25 cellular contexts compared by ENCODE assay signal in genomic region chr3:159739166-159739565, GRCh38.
DNase-seq lines count a peak whose midpoint lies in the region; ATAC-seq, FAIRE-seq and TF ChIP-seq lines count a peak whose summit lies in the region.
"Had no signal": no experiment of that assay in that cellular context is flagged by ENCODE, and none has a peak within 500 bp of the region (broad histone marks: within the 10 kb centered on the region; RNA-seq: fewer than 3 reads in every experiment).

No MANE protein-coding gene starts in this region.

- H3K27ac Mint-ChIP-seq in GM23338 (no peak overlapping the region), mesothelial cell of epicardium (peak overlapping the region; percentile 41), immature natural killer cell (no peak overlapping the region)
- H3K27ac Mint-ChIP-seq: CD14-positive monocyte; CD4-positive, alpha-beta memory T cell; CD4-positive, CD25-positive, alpha-beta regulatory T cell; CD8-positive, alpha-beta memory T cell had no signal

- TF ChIP-seq CTCF in liver (IDR thresholded peaks at IDR 0.05; ENCODE audit: low read depth, low read length, missing input control) (no peak), HepG2 (CRISPR knock-in tag; IDR thresholded peaks at IDR 0.05) (no peak), GM23338 (conservative IDR thresholded peaks at IDR 0.05; ENCODE audit: low read depth in 2 of 2) (no peak), mesothelial cell of epicardium (IDR thresholded peaks at IDR 0.05; ENCODE audit: unreplicated experiment) (no peak)

- 32% methylated on average over 1 of the region's 1 CpG for WGBS in liver
- WGBS in HepG2 (ENCODE audit: low lambda C conversion rate) = 0% methylated on average over 1 of the region's 1 CpG

- H3K36me3 Mint-ChIP-seq in GM23338 (ENCODE audit: low read depth) (no peaks in the 10 kb centered on the region), mesothelial cell of epicardium (peaks cover 13% of the 10 kb centered on the region), immature natural killer cell (no peaks in the 10 kb centered on the region)
- H3K36me3 Mint-ChIP-seq: CD14-positive monocyte; CD4-positive, alpha-beta memory T cell; CD4-positive, CD25-positive, alpha-beta regulatory T cell; CD8-positive, alpha-beta memory T cell had no signal

- peak in 1 of 2 donors; percentile 9 for TF ChIP-seq RAD21 in liver (IDR thresholded peaks at IDR 0.05)
- TF ChIP-seq RAD21 in HepG2 (CRISPR knock-in tag; IDR thresholded peaks at IDR 0.05) = no peak

- H3K4me3 Mint-ChIP-seq in GM23338 (no peak overlapping the region), mesothelial cell of epicardium (no peak overlapping the region), immature natural killer cell (no peak overlapping the region)
- H3K4me3 Mint-ChIP-seq: CD14-positive monocyte; CD4-positive, alpha-beta memory T cell; CD4-positive, CD25-positive, alpha-beta regulatory T cell; CD8-positive, alpha-beta memory T cell had no signal

- CTCF ChIA-PET in HepG2 (lab: Yijun Ruan, JAX; ENCODE audit: low intra/inter-chr PET ratio, low total read pairs) = no interaction called here

- H3K27me3 ChIP-seq in liver (ENCODE audit: control insufficient read depth in 4 of 4, insufficient read depth in 4 of 4, low read length in 3 of 4) (no peaks in the 10 kb centered on the region), HepG2 (ENCODE audit: control insufficient read depth in 1 of 2, insufficient read depth in 2 of 2, low read length in 2 of 2) (no peaks in the 10 kb centered on the region; a peak in 1 of 5 replicates), GM23338 (ENCODE audit: insufficient read depth) (no peaks in the 10 kb centered on the region)
- H3K27me3 ChIP-seq: BE2C, BLaER1 had no signal

- peaks cover 25% of the 10 kb centered on the region for H3K4me1 Mint-ChIP-seq in GM23338
- peaks cover 35% of the 10 kb centered on the region for H3K4me1 Mint-ChIP-seq in mesothelial cell of epicardium
- H3K4me1 Mint-ChIP-seq in immature natural killer cell = no peaks in the 10 kb centered on the region
- H3K4me1 Mint-ChIP-seq: CD14-positive monocyte; CD4-positive, alpha-beta memory T cell; CD8-positive, alpha-beta memory T cell had no signal

- H3K4me3 ChIP-seq in liver (ENCODE audit: low read depth in 1 of 3, low read length in 3 of 3) (no peak overlapping the region), HepG2 (replicated peaks in 1 of 3; ENCODE audit: insufficient read depth in 1 of 3, low read depth in 2 of 3, low read length in 3 of 3) (no peak overlapping the region), GM23338 (no peak overlapping the region)
- H3K4me3 ChIP-seq: BLaER1 had no signal

- H3K27ac ChIP-seq in liver (ENCODE audit: low read depth in 1 of 2, low read length in 2 of 2) (no peak overlapping the region), HepG2 (ENCODE audit: extremely low read length, insufficient read depth, low read length) (no peak overlapping the region), GM23338 (ENCODE audit: low read depth) (no peak overlapping the region)
- H3K27ac ChIP-seq: 22Rv1, BLaER1 had no signal

- H3K9me3 Mint-ChIP-seq in GM23338 (no peaks in the 10 kb centered on the region), mesothelial cell of epicardium (peaks cover 4% of the 10 kb centered on the region), immature natural killer cell (peaks cover 0 to 3% (median 0%) of the 10 kb centered on the region in 6 donors)
- H3K9me3 Mint-ChIP-seq: CD4-positive, CD25-positive, alpha-beta regulatory T cell had no signal

- H3K36me3 ChIP-seq in liver (ENCODE audit: control insufficient read depth in 4 of 4, insufficient read depth in 3 of 4, low read depth in 1 of 4, low read length in 3 of 4) = no peaks in the 10 kb centered on the region
- H3K36me3 ChIP-seq in HepG2 (replicated peaks in 1 of 2; ENCODE audit: control insufficient read depth in 1 of 2, insufficient read depth in 2 of 2, low read length in 2 of 2) = no peaks in the 10 kb centered on the region
- H3K36me3 ChIP-seq in GM23338 (ENCODE audit: insufficient read depth) = no peaks in the 10 kb centered on the region
- H3K36me3 ChIP-seq: BE2C, BLaER1 had no signal

- peaks cover 4% of the 10 kb centered on the region for H3K27me3 Mint-ChIP-seq in GM23338 (ENCODE audit: insufficient read depth, low read depth, poor library complexity)
- H3K27me3 Mint-ChIP-seq in mesothelial cell of epicardium (ENCODE audit: low read depth) = no peaks in the 10 kb centered on the region
- peaks cover 0 to 4% (median 0%) of the 10 kb centered on the region in 3 donors for H3K27me3 Mint-ChIP-seq in immature natural killer cell (ENCODE audit: low read depth in 3 of 3)

- TF ChIP-seq EP300 in HepG2 (IDR thresholded peaks at IDR 0.05; ENCODE audit: low read depth in 2 of 2, low read length in 2 of 2) (no peak), HepG2 (CRISPR knock-in tag; IDR thresholded peaks at IDR 0.05; ENCODE audit: borderline replicate concordance) (no peak)

- H3K4me2 ChIP-seq in HepG2 (ENCODE audit: low read depth, low read length) (no peak overlapping the region), GM23338 (peak overlapping the region; percentile 11; the same call in 1 of the 2 replicates)
- H3K4me2 ChIP-seq: BLaER1 had no signal

- no peaks in the 10 kb centered on the region for H4K20me1 ChIP-seq in HepG2 (ENCODE audit: insufficient read depth, low read length)
- H4K20me1 ChIP-seq in GM23338 (replicated peaks; ENCODE audit: insufficient read depth) = no peaks in the 10 kb centered on the region
- H4K20me1 ChIP-seq: BLaER1 had no signal

- no TSS peak for BruUV-seq in HepG2 (replicated peaks; lab: Mats Ljungman, UMichigan)

- no peak for TF ChIP-seq POLR2A in HepG2 (IDR thresholded peaks at IDR 0.05; ENCODE audit: insufficient read depth in 1 of 2, low read depth in 2 of 2, low read length in 2 of 2)

- DNase-seq in HepG2 (ENCODE audit: low spot score) = no peak
- DNase-seq in GM23338 (ENCODE audit: low spot score) = no peak
- DNase-seq in left lobe of liver (ENCODE audit: low spot score) = no peak
- no peak for DNase-seq in mesothelial cell of epicardium (ENCODE audit: low spot score in 2 of 2, unreplicated experiment in 2 of 2)
- no peak for DNase-seq in cerebellar cortex (ENCODE audit: low spot score)
- no peak for DNase-seq in immature natural killer cell
- DNase-seq in stimulated activated CD4-positive, alpha-beta T cell treated with anti-CD3 and anti-CD28 coated beads, Interleukin-4, amount 100 ng/mL, for 1 hour = no peak
- DNase-seq: ACHN; BE2C; C1 segment of cervical spinal cord; Calu3; CD4-positive, alpha-beta memory T cell; CD4-positive, CD25-positive, alpha-beta regulatory T cell; CD8-positive, alpha-beta memory T cell; COR-L47; DMS79 treated with DMSO at 0.1 percent for 48 hours; GF-D8 had no signal

- H3K79me2 ChIP-seq in HepG2 (ENCODE audit: insufficient read depth, low read length) (no peaks in the 10 kb centered on the region), GM23338 (replicated peaks; ENCODE audit: insufficient read depth) (no peaks in the 10 kb centered on the region)

- H2AFZ ChIP-seq in HepG2 (ENCODE audit: low read length) (no peak overlapping the region), GM23338 (no peak overlapping the region)

- POLR2A ChIA-PET in HepG2 (lab: Yijun Ruan, JAX) = no interaction called here

- ATAC-seq in HepG2 (no peak), GM23338 (no peak), left lobe of liver (peak; percentile 87)

- no peak for FAIRE-seq in HepG2 (lab: Jason Lieb, UNC)
- FAIRE-seq: D721Med, G401.6, GM12891, GM19239 had no signal

- H3K4me1 ChIP-seq in liver (ENCODE audit: control insufficient read depth in 4 of 4, insufficient read depth in 4 of 4, low read length in 3 of 4) = peaks cover 0 to 8% (median 4%) of the 10 kb centered on the region in 4 donors
- H3K4me1 ChIP-seq in HepG2 (ENCODE audit: insufficient read depth, low read length) = peaks cover 8% of the 10 kb centered on the region; the same call in 1 of the 2 replicates
- H3K4me1 ChIP-seq in GM23338 (ENCODE audit: insufficient read depth) = peaks cover 11% of the 10 kb centered on the region
- H3K4me1 ChIP-seq: BE2C, BLaER1 had no signal

- no peaks in the 10 kb centered on the region for H3F3A ChIP-seq in GM23338 (replicated peaks; ENCODE audit: low read depth)

- intact Hi-C loops in HepG2 (cut with micrococcal nuclease; ENCODE audit: unreplicated experiment) = no loop called here

- in situ Hi-C loops in HepG2 (cut with HindIII; ENCODE audit: extremely low pct_ligation_motif_present, low pct_unique_long_range_greater_than_20kb) = no loop called here

- H3K9ac ChIP-seq in liver (ENCODE audit: low read depth in 1 of 2, low read length in 2 of 2) (no peak overlapping the region), HepG2 (ENCODE audit: insufficient read depth, low read depth, low read length) (no peak overlapping the region)
- H3K9ac ChIP-seq: BLaER1 had no signal

- H3K9me3 ChIP-seq in liver (ENCODE audit: control insufficient read depth in 4 of 4, low read length in 3 of 4) (no peaks in the 10 kb centered on the region), HepG2 (ENCODE audit: low read length) (no peaks in the 10 kb centered on the region)
- H3K9me3 ChIP-seq: BE2C, BLaER1 had no signal

- H3K9me2 ChIP-seq in GM23338 (ENCODE audit: insufficient read depth) = 0 out of 2 replicates have a peak, but pooled peaks cover 3% of the 10 kb centered on the region

TF ChIP-seq in liver, 16 proteins besides CTCF, POLR2A, EP300 and RAD21 (continues in another document):
- peak; percentile 35 to 42 for TF ChIP-seq HNF4A (conservative IDR thresholded peaks at IDR 0.05)
- TF ChIP-seq RXRA (IDR thresholded peaks at IDR 0.05) = peak in 1 of 2 donors; percentile 33
- peak; percentile 32 for TF ChIP-seq SP1 (IDR thresholded peaks at IDR 0.05)
- no peak for TF ChIP-seq NR2F2 (IDR thresholded peaks at IDR 0.05)

TF ChIP-seq in HepG2, 621 proteins besides CTCF, POLR2A, EP300 and RAD21 (continues in another document):
- TF ChIP-seq PHB2 (IDR thresholded peaks at IDR 0.05; ENCODE audit: partially characterized antibody) (no peak), GFI1 (CRISPR knock-in tag; IDR thresholded peaks at IDR 0.05; ENCODE audit: borderline replicate concordance) (no peak), CENPT (CRISPR knock-in tag; IDR thresholded peaks at IDR 0.05; ENCODE audit: low read depth) (no peak), ZNF891 (CRISPR knock-in tag; IDR thresholded peaks at IDR 0.05) (no peak), ZNF557 (CRISPR knock-in tag; IDR thresholded peaks at IDR 0.05) (no peak), NFE2L2 (IDR thresholded peaks at IDR 0.05; ENCODE audit: low read length) (no peak)

TF ChIP-seq in GM23338, 12 proteins besides CTCF, POLR2A, EP300 and RAD21 (continues in another document):
- TF ChIP-seq POLR2AphosphoS5 (IDR thresholded peaks at IDR 0.05; ENCODE audit: low read depth) (no peak), JUNB (IDR thresholded peaks at IDR 0.05; ENCODE audit: unreplicated experiment) (no peak), EZH2phosphoT487 (IDR thresholded peaks at IDR 0.05; ENCODE audit: unreplicated experiment) (no peak), EZH2 (IDR thresholded peaks at IDR 0.05; ENCODE audit: low read depth, unreplicated experiment) (no peak), ZNF114 (CRISPR knock-in tag; IDR thresholded peaks at IDR 0.05) (no peak), STAT1 (IDR thresholded peaks at IDR 0.05; ENCODE audit: unreplicated experiment) (no peak), NANOG (IDR thresholded peaks at IDR 0.05; ENCODE audit: borderline replicate concordance) (no peak), ZNF331 (CRISPR knock-in tag; IDR thresholded peaks at IDR 0.05; ENCODE audit: low read depth) (no peak)
